ENCODE assay signal across 8 cellular contexts in the genomic region with DNA sequence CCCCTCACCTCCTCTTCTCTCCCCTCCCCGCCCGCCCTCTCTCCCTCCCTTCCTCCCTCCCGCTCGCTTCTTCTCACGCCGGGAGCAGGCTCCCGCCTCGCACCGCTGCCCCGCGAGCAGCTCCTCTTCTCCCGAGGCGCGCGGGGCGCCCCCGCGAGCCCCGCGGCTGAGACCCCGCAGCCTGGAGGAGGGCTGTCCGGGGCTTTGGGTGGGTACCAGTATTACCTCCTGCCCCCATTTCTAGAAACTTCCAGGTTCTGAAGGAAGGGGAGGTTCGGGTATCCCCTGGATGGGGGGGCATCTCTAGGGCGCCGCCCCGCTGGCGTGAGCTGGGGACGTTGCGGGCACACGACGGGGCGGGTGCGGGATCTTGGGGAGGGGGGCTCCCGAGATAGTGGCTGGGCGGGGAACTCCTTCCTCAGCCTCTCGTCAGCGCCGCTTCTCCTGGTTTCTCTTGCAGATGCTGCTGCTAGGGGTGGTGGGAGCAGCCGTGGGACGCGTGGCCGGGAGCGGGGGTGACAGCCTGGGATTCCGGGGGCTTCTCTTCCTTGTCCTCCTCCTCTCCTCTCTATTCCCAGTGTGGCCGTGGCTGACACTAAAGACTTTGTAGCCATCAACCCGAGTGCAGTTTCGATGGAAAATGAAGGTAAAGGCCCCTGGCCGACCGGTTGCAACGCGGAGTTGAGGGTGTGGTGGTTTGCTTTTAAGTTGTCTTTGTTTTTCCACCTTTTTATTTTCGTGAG. TPM values are rescaled to one million over a fixed set of nuclear protein-coding genes. Genes with fewer than 3 reads are reported as not detected.
DNase-seq lines count a peak whose midpoint lies in the region; ATAC-seq and TF ChIP-seq lines count a peak whose summit lies in the region.

No MANE protein-coding gene starts in this region.

- DNase-seq in CD14-positive monocyte (ENCODE audit: low spot score) (peak; percentile 48), HK-2 (ENCODE audit: unreplicated experiment) (peak; percentile 39), T-helper 9 cell (peak; percentile 46), caudate nucleus (lab: John Stamatoyannopoulos, UW) (peak in 45 of 61 donors; percentile 6 to 86 (median 59)), kidney epithelial cell (ENCODE audit: low read depth) (no peak)
- DNase-seq in stimulated activated CD4-positive, alpha-beta T cell treated with anti-CD3 and anti-CD28 coated beads, Interleukin-15, amount 100 ng/mL, for 24 hours, result peak; percentile 48

- peak overlapping the region; percentile 97 for H3K27ac ChIP-seq in caudate nucleus (ENCODE audit: low read depth, low read length)

- peak overlapping the region; percentile 84 for H3K4me3 ChIP-seq in kidney epithelial cell (ENCODE audit: low read depth, low read length)

- peak overlapping the region; percentile 89 to 98 for H3K4me3 Mint-ChIP-seq in CD14-positive monocyte

- TF ChIP-seq CTCF in CD14-positive monocyte (IDR thresholded peaks at IDR 0.05), result no peak
- TF ChIP-seq CTCF in kidney epithelial cell (IDR thresholded peaks at IDR 0.05; ENCODE audit: insufficient read depth, low read length, poor library complexity, severe bottlenecking), result no peak

- no peaks in the 10 kb centered on the region for H3K27me3 ChIP-seq in kidney epithelial cell (ENCODE audit: control insufficient read depth, insufficient read depth, low read length)

- no peaks in the 10 kb centered on the region for H3K36me3 ChIP-seq in kidney epithelial cell (ENCODE audit: control insufficient read depth, insufficient read depth, low read length)

- no peaks in the 10 kb centered on the region for H3K36me3 Mint-ChIP-seq in CD14-positive monocyte

- H3K9me3 Mint-ChIP-seq in CD14-positive monocyte, result peaks cover 0 to 1% (median 0%) of the 10 kb centered on the region in 7 donors

- H3K27ac Mint-ChIP-seq in CD14-positive monocyte, result peak overlapping the region; percentile 55 to 99 (median 80)

- ATAC-seq in GM19372 (IDR thresholded peaks at IDR 0.05; ENCODE audit: low read depth, unreplicated experiment), result peak; percentile 12
- no peak for ATAC-seq in GM18870 (IDR thresholded peaks at IDR 0.05; ENCODE audit: unreplicated experiment)

- intact Hi-C loops in CD14-positive monocyte (cut with micrococcal nuclease), result loop anchor here (5.0 to 10.0 kb wide), 4 partner anchors 72 to 147 kb away; partner anchors contain the start of gene PIK3R4 (in 1 of the 2)

- peaks cover 0 to 2% (median 0%) of the 10 kb centered on the region in 3 donors for H3K27me3 Mint-ChIP-seq in CD14-positive monocyte (ENCODE audit: low read depth in 3 of 3)

- H3K4me1 Mint-ChIP-seq in CD14-positive monocyte, result peaks cover 26% of the 10 kb centered on the region

RNA-seq across cellular contexts. Expression of gene ATP2C1, which starts 0.4 kb away (rescaled TPM):
- polyA plus RNA-seq in CD14-positive monocyte, result 10 to 100 TPM; 11.7 to 12.2 TPM
- 78.5 and 85.3 TPM in 2 replicates for total RNA-seq in kidney epithelial cell
